Comparison of ENCODE assay signal across 1 cellular context in genomic region chr19:33275559-33275932, GRCh38.
A peak's percentile ranks its signal among the peaks of the same experiment; 100 is the strongest.
TF ChIP-seq lines count a peak whose summit lies in the region.

No MANE protein-coding gene starts in this region.

TF ChIP-seq in HepG2, 621 proteins besides CTCF, POLR2A, EP300 and RAD21 (continued from another document and continues in another):
- TF ChIP-seq TRAFD1 (CRISPR knock-in tag; IDR thresholded peaks at IDR 0.05; ENCODE audit: borderline replicate concordance) (no peak), PLSCR1 (CRISPR knock-in tag; IDR thresholded peaks at IDR 0.05; ENCODE audit: borderline replicate concordance) (no peak), BRCA1 (CRISPR knock-in tag; IDR thresholded peaks at IDR 0.05) (no peak; the same call in 1 of the 2 replicates), ZSCAN21 (CRISPR knock-in tag; IDR thresholded peaks at IDR 0.05; ENCODE audit: borderline replicate concordance) (no peak), ZNF607 (CRISPR knock-in tag; IDR thresholded peaks at IDR 0.05; ENCODE audit: borderline replicate concordance) (no peak), ATF7-NPFF (CRISPR knock-in tag; IDR thresholded peaks at IDR 0.05; ENCODE audit: low read depth) (0 out of 2 replicates have a peak, but pooled peaks have one; percentile 6), ZNF724P (CRISPR knock-in tag; IDR thresholded peaks at IDR 0.05; ENCODE audit: borderline replicate concordance) (0 out of 2 replicates have a peak, but pooled peaks have one; percentile 33), HNRNPH1 (optimal IDR thresholded peaks at IDR 0.05; ENCODE audit: low read depth, low read length) (peak; percentile 10), KDM4B (CRISPR knock-in tag; IDR thresholded peaks at IDR 0.05) (no peak), RELA (CRISPR knock-in tag; IDR thresholded peaks at IDR 0.05) (no peak), ATF3 (CRISPR knock-in tag; IDR thresholded peaks at IDR 0.05) (no peak), ZBTB7B (CRISPR knock-in tag; IDR thresholded peaks at IDR 0.05) (no peak), PCBP1 (IDR thresholded peaks at IDR 0.05; ENCODE audit: borderline replicate concordance, low read depth, low read length) (no peak), ZNF12 (CRISPR knock-in tag; IDR thresholded peaks at IDR 0.05) (no peak), TEAD3 (CRISPR knock-in tag; optimal IDR thresholded peaks at IDR 0.05; ENCODE audit: borderline replicate concordance) (no peak), NFIC (IDR thresholded peaks at IDR 0.05; ENCODE audit: low read length) (no peak), ZFAT (CRISPR knock-in tag; conservative IDR thresholded peaks at IDR 0.05) (no peak), ZNF331 (CRISPR knock-in tag; IDR thresholded peaks at IDR 0.05) (no peak), ISL2 (CRISPR knock-in tag; IDR thresholded peaks at IDR 0.05) (no peak), SMAD1 (CRISPR knock-in tag; IDR thresholded peaks at IDR 0.05; ENCODE audit: borderline replicate concordance, low read depth) (peak; percentile 63), RAD51 (IDR thresholded peaks at IDR 0.05; ENCODE audit: borderline replicate concordance) (no peak), KDM5B (CRISPR knock-in tag; IDR thresholded peaks at IDR 0.05; ENCODE audit: borderline replicate concordance) (no peak), KLF12 (CRISPR knock-in tag; IDR thresholded peaks at IDR 0.05; ENCODE audit: borderline replicate concordance) (0 out of 2 replicates have a peak, but pooled peaks have one; percentile 7), ZFY (CRISPR knock-in tag; IDR thresholded peaks at IDR 0.05) (no peak), ZZZ3 (CRISPR knock-in tag; IDR thresholded peaks at IDR 0.05; ENCODE audit: borderline replicate concordance) (no peak), ZNF260 (CRISPR knock-in tag; IDR thresholded peaks at IDR 0.05; ENCODE audit: borderline replicate concordance, low read depth) (no peak), ZNF292 (CRISPR knock-in tag; IDR thresholded peaks at IDR 0.05; ENCODE audit: borderline replicate concordance, low read depth) (no peak), SMAD9 (CRISPR knock-in tag; IDR thresholded peaks at IDR 0.05) (no peak), ZBTB43 (CRISPR knock-in tag; conservative IDR thresholded peaks at IDR 0.05) (no peak), ZFP36L2 (CRISPR knock-in tag; IDR thresholded peaks at IDR 0.05) (no peak), ZNF256 (CRISPR knock-in tag; conservative IDR thresholded peaks at IDR 0.05) (no peak), ZNF746 (CRISPR knock-in tag; IDR thresholded peaks at IDR 0.05) (no peak), JARID2 (CRISPR knock-in tag; IDR thresholded peaks at IDR 0.05; ENCODE audit: insufficient replicate concordance) (no peak), SMYD3 (CRISPR knock-in tag; IDR thresholded peaks at IDR 0.05) (no peak), AFF4 (CRISPR knock-in tag; IDR thresholded peaks at IDR 0.05) (no peak), MTA1 (CRISPR knock-in tag; IDR thresholded peaks at IDR 0.05; ENCODE audit: borderline replicate concordance) (no peak), ZNF503 (CRISPR knock-in tag; IDR thresholded peaks at IDR 0.05) (no peak), PRMT3 (CRISPR knock-in tag; IDR thresholded peaks at IDR 0.05; ENCODE audit: borderline replicate concordance, low read depth) (no peak), ZNF34 (CRISPR knock-in tag; IDR thresholded peaks at IDR 0.05; ENCODE audit: borderline replicate concordance) (0 out of 2 replicates have a peak, but pooled peaks have one; percentile 16), NR3C1 (CRISPR knock-in tag; IDR thresholded peaks at IDR 0.05) (no peak), ZGPAT (CRISPR knock-in tag; IDR thresholded peaks at IDR 0.05) (no peak), HNF4A (CRISPR knock-in tag; IDR thresholded peaks at IDR 0.05) (no peak)
- TF ChIP-seq, protein P1, sequence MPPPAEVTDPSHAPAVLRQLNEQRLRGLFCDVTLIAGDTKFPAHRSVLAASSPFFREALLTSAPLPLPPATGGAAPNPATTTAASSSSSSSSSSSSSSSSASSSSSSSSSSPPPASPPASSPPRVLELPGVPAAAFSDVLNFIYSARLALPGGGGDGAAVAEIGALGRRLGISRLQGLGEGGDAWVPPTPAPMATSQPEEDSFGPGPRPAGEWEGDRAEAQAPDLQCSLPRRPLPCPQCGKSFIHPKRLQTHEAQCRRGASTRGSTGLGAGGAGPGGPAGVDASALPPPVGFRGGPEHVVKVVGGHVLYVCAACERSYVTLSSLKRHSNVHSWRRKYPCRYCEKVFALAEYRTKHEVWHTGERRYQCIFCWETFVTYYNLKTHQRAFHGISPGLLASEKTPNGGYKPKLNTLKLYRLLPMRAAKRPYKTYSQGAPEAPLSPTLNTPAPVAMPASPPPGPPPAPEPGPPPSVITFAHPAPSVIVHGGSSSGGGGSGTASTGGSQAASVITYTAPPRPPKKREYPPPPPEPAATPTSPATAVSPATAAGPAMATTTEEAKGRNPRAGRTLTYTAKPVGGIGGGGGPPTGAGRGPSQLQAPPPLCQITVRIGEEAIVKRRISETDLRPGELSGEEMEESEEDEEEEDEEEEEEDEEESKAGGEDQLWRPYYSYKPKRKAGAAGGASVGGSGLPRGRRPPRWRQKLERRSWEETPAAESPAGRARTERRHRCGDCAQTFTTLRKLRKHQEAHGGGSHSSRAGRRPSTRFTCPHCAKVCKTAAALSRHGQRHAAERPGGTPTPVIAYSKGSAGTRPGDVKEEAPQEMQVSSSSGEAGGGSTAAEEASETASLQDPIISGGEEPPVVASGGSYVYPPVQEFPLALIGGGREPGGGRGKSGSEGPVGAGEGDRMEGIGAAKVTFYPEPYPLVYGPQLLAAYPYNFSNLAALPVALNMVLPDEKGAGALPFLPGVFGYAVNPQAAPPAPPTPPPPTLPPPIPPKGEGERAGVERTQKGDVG (CRISPR knock-in tag; IDR thresholded peaks at IDR 0.05; ENCODE audit: borderline replicate concordance): peak; percentile 7; the same call in 1 of the 2 replicates
- TF ChIP-seq, protein P2, sequence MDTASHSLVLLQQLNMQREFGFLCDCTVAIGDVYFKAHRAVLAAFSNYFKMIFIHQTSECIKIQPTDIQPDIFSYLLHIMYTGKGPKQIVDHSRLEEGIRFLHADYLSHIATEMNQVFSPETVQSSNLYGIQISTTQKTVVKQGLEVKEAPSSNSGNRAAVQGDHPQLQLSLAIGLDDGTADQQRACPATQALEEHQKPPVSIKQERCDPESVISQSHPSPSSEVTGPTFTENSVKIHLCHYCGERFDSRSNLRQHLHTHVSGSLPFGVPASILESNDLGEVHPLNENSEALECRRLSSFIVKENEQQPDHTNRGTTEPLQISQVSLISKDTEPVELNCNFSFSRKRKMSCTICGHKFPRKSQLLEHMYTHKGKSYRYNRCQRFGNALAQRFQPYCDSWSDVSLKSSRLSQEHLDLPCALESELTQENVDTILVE (CRISPR knock-in tag; IDR thresholded peaks at IDR 0.05): no peak
- TF ChIP-seq, protein P3, sequence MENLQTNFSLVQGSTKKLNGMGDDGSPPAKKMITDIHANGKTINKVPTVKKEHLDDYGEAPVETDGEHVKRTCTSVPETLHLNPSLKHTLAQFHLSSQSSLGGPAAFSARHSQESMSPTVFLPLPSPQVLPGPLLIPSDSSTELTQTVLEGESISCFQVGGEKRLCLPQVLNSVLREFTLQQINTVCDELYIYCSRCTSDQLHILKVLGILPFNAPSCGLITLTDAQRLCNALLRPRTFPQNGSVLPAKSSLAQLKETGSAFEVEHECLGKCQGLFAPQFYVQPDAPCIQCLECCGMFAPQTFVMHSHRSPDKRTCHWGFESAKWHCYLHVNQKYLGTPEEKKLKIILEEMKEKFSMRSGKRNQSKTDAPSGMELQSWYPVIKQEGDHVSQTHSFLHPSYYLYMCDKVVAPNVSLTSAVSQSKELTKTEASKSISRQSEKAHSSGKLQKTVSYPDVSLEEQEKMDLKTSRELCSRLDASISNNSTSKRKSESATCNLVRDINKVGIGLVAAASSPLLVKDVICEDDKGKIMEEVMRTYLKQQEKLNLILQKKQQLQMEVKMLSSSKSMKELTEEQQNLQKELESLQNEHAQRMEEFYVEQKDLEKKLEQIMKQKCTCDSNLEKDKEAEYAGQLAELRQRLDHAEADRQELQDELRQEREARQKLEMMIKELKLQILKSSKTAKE (CRISPR knock-in tag; IDR thresholded peaks at IDR 0.05; ENCODE audit: borderline replicate concordance): no peak
- TF ChIP-seq, protein P4, sequence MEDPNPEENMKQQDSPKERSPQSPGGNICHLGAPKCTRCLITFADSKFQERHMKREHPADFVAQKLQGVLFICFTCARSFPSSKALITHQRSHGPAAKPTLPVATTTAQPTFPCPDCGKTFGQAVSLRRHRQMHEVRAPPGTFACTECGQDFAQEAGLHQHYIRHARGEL (CRISPR knock-in tag; IDR thresholded peaks at IDR 0.05): no peak
